8 cellular contexts compared by ENCODE assay signal in the genomic region with DNA sequence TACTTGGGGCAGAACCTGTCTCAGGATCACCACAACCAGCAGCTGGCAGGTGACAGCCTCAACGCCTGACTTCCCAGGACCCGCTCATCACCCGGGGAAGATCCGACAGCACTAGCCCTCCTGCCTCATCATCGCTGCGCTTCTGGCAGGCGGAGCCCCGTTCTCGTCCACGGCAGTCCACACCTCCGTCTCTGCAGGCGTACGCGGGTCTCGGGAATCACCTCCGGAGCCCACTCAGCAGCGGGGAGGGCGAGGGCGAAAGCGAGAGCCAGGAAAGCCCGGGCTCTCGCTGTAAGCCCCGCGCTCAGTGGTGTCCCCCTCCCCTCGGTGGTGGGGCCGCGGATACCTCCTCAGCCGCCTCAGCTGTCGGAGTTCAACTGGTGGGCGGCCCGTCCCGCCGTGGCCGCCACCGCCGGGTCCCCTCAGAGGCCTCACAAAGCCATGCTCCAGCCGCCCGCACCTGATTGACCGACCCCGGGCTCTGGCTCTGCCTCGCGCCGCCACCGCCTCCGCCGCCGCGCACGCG. TPM values are rescaled to one million over a fixed set of nuclear protein-coding genes. Genes with fewer than 3 reads are reported as not detected.
DNase-seq lines count a peak whose midpoint lies in the region; ATAC-seq and TF ChIP-seq lines count a peak whose summit lies in the region.

No MANE protein-coding gene starts in this region.

- no peaks in the 10 kb centered on the region for H4K20me1 ChIP-seq in OCI-LY7 (ENCODE audit: insufficient read depth, low read length)

- no TSS peak for BruUV-seq in OCI-LY7 (replicated peaks; lab: Mats Ljungman, UMichigan)

- peak; percentile 43 for DNase-seq in NCI-H345 (lab: John Stamatoyannopoulos, UW)
- no peak for DNase-seq in NCI-H345 treated with DMSO at 0.1 percent for 48 hours (lab: John Stamatoyannopoulos, UW; ENCODE audit: unreplicated experiment)
- no peak for DNase-seq in OCI-LY7 (ENCODE audit: low spot score)
- DNase-seq in body of pancreas = peak in 3 of 4 donors; percentile 3 to 35 (median 12)
- DNase-seq in left lung = no peak
- DNase-seq in stimulated activated naive CD8-positive, alpha-beta T cell treated with anti-CD3 and anti-CD28 coated beads, Interleukin-15, Interleukin-2, amounts not matched to agents 100 U/mL and 50 U/mL, for 24 hours = peak; percentile 37
- DNase-seq in iPS-NIHi11 (ENCODE audit: low spot score) = no peak

- peak; percentile 30 for ATAC-seq in HG02840 (IDR thresholded peaks at IDR 0.05; ENCODE audit: low FRiP score, unreplicated experiment)
- peak; percentile 14 for ATAC-seq in body of pancreas
- ATAC-seq in left lung = peak; percentile 33
- peak; percentile 44 for ATAC-seq in stimulated activated naive CD8-positive, alpha-beta T cell treated with anti-CD3 and anti-CD28 coated beads, Interleukin-15, Interleukin-2, amounts not matched to agents 100 U/mL and 50 U/mL, for 24 hours

- POLR2A ChIA-PET in OCI-LY7 (lab: Charles Lee) = no interaction called here

- no peaks in the 10 kb centered on the region for H3K27me3 ChIP-seq in body of pancreas
- H3K27me3 ChIP-seq in left lung = peaks cover 11 to 35% of the 10 kb centered on the region in 2 donors

- no peaks in the 10 kb centered on the region for H3K9me2 ChIP-seq in OCI-LY7 (ENCODE audit: insufficient read depth, low read length)

- H3K9me3 ChIP-seq in OCI-LY7 (ENCODE audit: low read length) (no peaks in the 10 kb centered on the region), body of pancreas (no peaks in the 10 kb centered on the region), left lung (no peaks in the 10 kb centered on the region)

- no peak overlapping the region for H3K27ac ChIP-seq in OCI-LY7 (ENCODE audit: low read depth, low read length, poor library complexity, severe bottlenecking)
- H3K27ac ChIP-seq in body of pancreas = peak overlapping the region in 3 of 4 donors; percentile 18 to 74 (median 63)
- H3K27ac ChIP-seq in left lung = no peak overlapping the region

- intact Hi-C loops in OCI-LY7 (cut with micrococcal nuclease; ENCODE audit: unreplicated experiment) (no loop called here), body of pancreas (cut with DNase I) (no loop called here), left lung (cut with DNase I) (no loop called here)

- WGBS in body of pancreas, 2 donors = 0% methylated on average over 2 to 29 of the region's 50 CpGs

- H3K36me3 ChIP-seq in OCI-LY7 (ENCODE audit: insufficient read depth, low read length) (no peaks in the 10 kb centered on the region), body of pancreas (replicated peaks in 1 of 2; ENCODE audit: insufficient read depth in 1 of 2, low read depth in 2 of 2) (no peaks in the 10 kb centered on the region), left lung (no peaks in the 10 kb centered on the region)

- H3K4me1 ChIP-seq in OCI-LY7 (ENCODE audit: insufficient read depth, low read length, poor library complexity, severe bottlenecking) (no peaks in the 10 kb centered on the region), body of pancreas (no peaks in the 10 kb centered on the region), left lung (no peaks in the 10 kb centered on the region)

- H3K4me3 ChIP-seq in OCI-LY7 (ENCODE audit: low read depth, low read length, poor library complexity, severe bottlenecking) (no peak overlapping the region), body of pancreas (peak overlapping the region; percentile 27 to 40), left lung (peak overlapping the region; percentile 24 to 38)

- no peak for TF ChIP-seq CTCF in OCI-LY7 (conservative IDR thresholded peaks at IDR 0.05; ENCODE audit: low read length)
- TF ChIP-seq CTCF in body of pancreas (IDR thresholded peaks at IDR 0.05) = no peak
- TF ChIP-seq CTCF in left lung (IDR thresholded peaks at IDR 0.05) = no peak

- no peak overlapping the region for H2AFZ ChIP-seq in OCI-LY7 (ENCODE audit: low read length)

- no peak for TF ChIP-seq POLR2A in body of pancreas (IDR thresholded peaks at IDR 0.05)

- peak overlapping the region; percentile 3; the same call in 1 of the 2 replicates for H3K4me2 ChIP-seq in OCI-LY7 (ENCODE audit: low read length)

- no peaks in the 10 kb centered on the region for H3K79me2 ChIP-seq in OCI-LY7 (ENCODE audit: insufficient read depth, low read depth, low read length)

- CTCF ChIA-PET in OCI-LY7 (lab: Charles Lee; ENCODE audit: unreplicated experiment) = no interaction called here

RNA-seq across cellular contexts. Expression of gene CNKSR2, which starts 0.5 kb away (rescaled TPM):
- not detected in 2 replicates for total RNA-seq in OCI-LY7 (2014; rRNA removed; shearing (Covaris generic))
- total RNA-seq in OCI-LY7 (2022) = not detected in 2 replicates
- 10 to 100 TPM in 1 of 2 donors, 1 to 10 TPM in 1; 9.9 to 60.0 TPM for total RNA-seq in body of pancreas
- 1 to 10 TPM; 3.8 to 5.3 TPM for total RNA-seq in left lung

Comparison
In these comparisons a context has a peak if more than half of its experiments do, and no peak if none do; other contexts are left out.
1. DNase-seq: peak in NCI-H345 (single experiment), body of pancreas (3 of 4) and stimulated activated naive CD8-positive, alpha-beta T cell treated with anti-CD3 and anti-CD28 coated beads, Interleukin-15, Interleukin-2, amounts not matched to agents 100 U/mL and 50 U/mL, for 24 hours (single experiment); none in NCI-H345 treated with DMSO at 0.1 percent for 48 hours (single experiment), OCI-LY7 (single experiment), left lung (0 of 2) and iPS-NIHi11 (single experiment).
2. H3K27ac ChIP-seq: peak in body of pancreas (3 of 4); none in OCI-LY7 (single experiment) and left lung (0 of 2).
3. RNA of gene CNKSR2, which starts 0.5 kb away (total RNA-seq): 9.9 to 60.0 TPM in body of pancreas and 3.8 to 5.3 TPM in left lung; not detected in OCI-LY7; every median in the first group is over 4 times any median in the second.
4. Peak in every context shown above with its lines, with median percentiles within 50 percentile points of each other: ATAC-seq.